1 cellular context compared by ENCODE assay signal in the genomic region with DNA sequence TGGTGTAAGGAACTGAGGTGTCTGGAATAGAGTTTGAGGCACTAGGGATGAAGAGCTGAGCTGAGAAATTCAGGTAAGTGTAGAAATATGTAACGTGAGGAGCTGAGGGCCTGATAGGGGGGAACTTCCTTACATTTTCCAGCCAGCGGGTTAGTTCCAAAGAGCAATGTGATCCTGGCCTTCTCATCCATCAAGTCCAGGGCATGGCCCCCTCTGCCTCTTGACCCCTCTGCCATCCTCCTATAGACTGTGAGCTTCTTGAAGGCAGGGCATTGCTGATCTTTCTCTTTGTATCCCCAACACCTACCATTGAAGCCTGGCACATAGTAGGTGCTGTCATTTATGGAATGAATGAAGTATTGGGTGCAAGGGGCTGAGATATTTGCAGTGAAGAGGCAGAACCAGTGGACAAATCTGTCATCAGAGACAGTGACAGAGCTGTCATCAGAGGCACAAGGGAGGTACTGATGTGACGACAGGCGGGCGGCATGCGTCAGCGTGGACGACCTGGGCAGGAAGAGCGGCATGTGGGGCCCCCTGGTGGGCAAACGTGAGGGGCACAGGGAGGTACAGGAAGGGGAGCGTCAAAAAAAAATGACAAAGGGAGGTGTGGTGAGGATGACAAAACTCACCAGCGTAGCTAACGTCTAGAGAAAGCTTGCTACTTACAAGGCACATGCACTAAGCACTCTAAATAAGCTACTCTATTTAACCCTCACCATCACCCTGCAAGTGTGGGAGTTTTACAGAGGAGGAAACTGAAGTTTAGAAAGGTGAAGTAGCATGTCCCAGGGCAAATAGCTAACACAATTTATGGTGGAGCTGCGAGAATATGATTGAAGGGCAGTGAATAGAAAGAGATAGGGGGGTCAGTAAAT.
TF ChIP-seq lines count a peak whose summit lies in the region.

No MANE protein-coding gene starts in this region.

TF ChIP-seq in HEK293, 187 proteins besides CTCF, POLR2A, EP300 and RAD21 (continued from another document and continues in another):
- TF ChIP-seq, protein P1, sequence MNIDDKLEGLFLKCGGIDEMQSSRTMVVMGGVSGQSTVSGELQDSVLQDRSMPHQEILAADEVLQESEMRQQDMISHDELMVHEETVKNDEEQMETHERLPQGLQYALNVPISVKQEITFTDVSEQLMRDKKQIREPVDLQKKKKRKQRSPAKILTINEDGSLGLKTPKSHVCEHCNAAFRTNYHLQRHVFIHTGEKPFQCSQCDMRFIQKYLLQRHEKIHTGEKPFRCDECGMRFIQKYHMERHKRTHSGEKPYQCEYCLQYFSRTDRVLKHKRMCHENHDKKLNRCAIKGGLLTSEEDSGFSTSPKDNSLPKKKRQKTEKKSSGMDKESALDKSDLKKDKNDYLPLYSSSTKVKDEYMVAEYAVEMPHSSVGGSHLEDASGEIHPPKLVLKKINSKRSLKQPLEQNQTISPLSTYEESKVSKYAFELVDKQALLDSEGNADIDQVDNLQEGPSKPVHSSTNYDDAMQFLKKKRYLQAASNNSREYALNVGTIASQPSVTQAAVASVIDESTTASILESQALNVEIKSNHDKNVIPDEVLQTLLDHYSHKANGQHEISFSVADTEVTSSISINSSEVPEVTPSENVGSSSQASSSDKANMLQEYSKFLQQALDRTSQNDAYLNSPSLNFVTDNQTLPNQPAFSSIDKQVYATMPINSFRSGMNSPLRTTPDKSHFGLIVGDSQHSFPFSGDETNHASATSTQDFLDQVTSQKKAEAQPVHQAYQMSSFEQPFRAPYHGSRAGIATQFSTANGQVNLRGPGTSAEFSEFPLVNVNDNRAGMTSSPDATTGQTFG (tag by site-specific recombination; IDR thresholded peaks at IDR 0.05; ENCODE audit: borderline replicate concordance), result no peak
- TF ChIP-seq ZSCAN16 (tag by site-specific recombination; IDR thresholded peaks at IDR 0.05) (no peak), ZNF660 (tag by site-specific recombination; IDR thresholded peaks at IDR 0.05) (peak; percentile 53; the same call in 1 of the 2 replicates), ZFP37 (tag by site-specific recombination; IDR thresholded peaks at IDR 0.05) (0 out of 2 replicates have a peak, but pooled peaks have one; percentile 37), MZF1 (tag by site-specific recombination; IDR thresholded peaks at IDR 0.05; ENCODE audit: borderline replicate concordance) (no peak; the same call in 1 of the 2 replicates), ZNF121 (tag by site-specific recombination; IDR thresholded peaks at IDR 0.05) (no peak), ZSCAN23 (tag by site-specific recombination; IDR thresholded peaks at IDR 0.05) (no peak), ZNF792 (tag by site-specific recombination; IDR thresholded peaks at IDR 0.05) (no peak), EGR2 (tag by site-specific recombination; IDR thresholded peaks at IDR 0.05; ENCODE audit: low read depth) (no peak), ZNF350 (tag by site-specific recombination; IDR thresholded peaks at IDR 0.05) (no peak), SP3 (tag by site-specific recombination; IDR thresholded peaks at IDR 0.05) (no peak), ZNF837 (tag by site-specific recombination; IDR thresholded peaks at IDR 0.05) (no peak), ZNF510 (tag by site-specific recombination; IDR thresholded peaks at IDR 0.05; ENCODE audit: insufficient replicate concordance) (no peak), ZBTB48 (tag by site-specific recombination; IDR thresholded peaks at IDR 0.05) (peak; percentile 46; the same call in 1 of the 2 replicates), ZNF266 (tag by site-specific recombination; IDR thresholded peaks at IDR 0.05; ENCODE audit: low read depth) (no peak), ZNF202 (tag by site-specific recombination; IDR thresholded peaks at IDR 0.05; ENCODE audit: borderline replicate concordance) (no peak), SALL2 (tag by site-specific recombination; IDR thresholded peaks at IDR 0.05; ENCODE audit: borderline replicate concordance) (no peak), ZNF777 (tag by site-specific recombination; IDR thresholded peaks at IDR 0.05; ENCODE audit: borderline replicate concordance) (no peak), ZNF416 (tag by site-specific recombination; IDR thresholded peaks at IDR 0.05) (no peak), ZNF747 (tag by site-specific recombination; IDR thresholded peaks at IDR 0.05) (no peak), ZNF677 (tag by site-specific recombination; IDR thresholded peaks at IDR 0.05) (no peak), ZBTB17 (tag by site-specific recombination; IDR thresholded peaks at IDR 0.05) (peak; percentile 71), ZNF302 (tag by site-specific recombination; IDR thresholded peaks at IDR 0.05; ENCODE audit: low read depth) (no peak), ZNF214 (tag by site-specific recombination; IDR thresholded peaks at IDR 0.05; ENCODE audit: borderline replicate concordance) (no peak), ZNF114 (tag by site-specific recombination; IDR thresholded peaks at IDR 0.05) (no peak), GLI2 (tag by site-specific recombination; IDR thresholded peaks at IDR 0.05; ENCODE audit: borderline replicate concordance, low read depth) (no peak; the same call in 1 of the 2 replicates), ZNF561 (tag by site-specific recombination; IDR thresholded peaks at IDR 0.05; ENCODE audit: borderline replicate concordance) (no peak), ZNF624 (tag by site-specific recombination; IDR thresholded peaks at IDR 0.05) (no peak), GLIS2 (tag by site-specific recombination; IDR thresholded peaks at IDR 0.05) (peak; percentile 76), ZNF433 (tag by site-specific recombination; IDR thresholded peaks at IDR 0.05; ENCODE audit: low read depth) (no peak), ZNF335 (tag by site-specific recombination; conservative IDR thresholded peaks at IDR 0.05) (0 out of 2 replicates have a peak, but pooled peaks have one; percentile 32), BCL11B (tag by site-specific recombination; IDR thresholded peaks at IDR 0.05; ENCODE audit: low read depth) (no peak), SP7 (tag by site-specific recombination; IDR thresholded peaks at IDR 0.05) (peak; percentile 88), ZNF585B (tag by site-specific recombination; IDR thresholded peaks at IDR 0.05) (no peak), ZNF501 (tag by site-specific recombination; IDR thresholded peaks at IDR 0.05) (peak; percentile 41; the same call in 1 of the 2 replicates)
- TF ChIP-seq, protein P2, sequence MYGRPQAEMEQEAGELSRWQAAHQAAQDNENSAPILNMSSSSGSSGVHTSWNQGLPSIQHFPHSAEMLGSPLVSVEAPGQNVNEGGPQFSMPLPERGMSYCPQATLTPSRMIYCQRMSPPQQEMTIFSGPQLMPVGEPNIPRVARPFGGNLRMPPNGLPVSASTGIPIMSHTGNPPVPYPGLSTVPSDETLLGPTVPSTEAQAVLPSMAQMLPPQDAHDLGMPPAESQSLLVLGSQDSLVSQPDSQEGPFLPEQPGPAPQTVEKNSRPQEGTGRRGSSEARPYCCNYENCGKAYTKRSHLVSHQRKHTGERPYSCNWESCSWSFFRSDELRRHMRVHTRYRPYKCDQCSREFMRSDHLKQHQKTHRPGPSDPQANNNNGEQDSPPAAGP (tag by site-specific recombination; IDR thresholded peaks at IDR 0.05), result peak; percentile 98
- TF ChIP-seq, protein P3, sequence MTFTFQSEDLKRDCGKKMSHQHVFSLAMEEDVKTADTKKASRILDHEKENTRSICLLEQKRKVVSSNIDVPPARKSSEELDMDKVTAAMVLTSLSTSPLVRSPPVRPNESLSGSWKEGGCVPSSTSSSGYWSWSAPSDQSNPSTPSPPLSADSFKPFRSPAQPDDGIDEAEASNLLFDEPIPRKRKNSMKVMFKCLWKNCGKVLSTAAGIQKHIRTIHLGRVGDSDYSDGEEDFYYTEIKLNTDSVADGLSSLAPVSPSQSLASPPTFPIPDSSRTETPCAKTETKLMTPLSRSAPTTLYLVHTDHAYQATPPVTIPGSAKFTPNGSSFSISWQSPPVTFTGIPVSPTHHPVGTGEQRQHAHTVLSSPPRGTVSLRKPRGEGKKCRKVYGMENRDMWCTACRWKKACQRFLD (tag by site-specific recombination; IDR thresholded peaks at IDR 0.05), result no peak
- TF ChIP-seq, protein P4, sequence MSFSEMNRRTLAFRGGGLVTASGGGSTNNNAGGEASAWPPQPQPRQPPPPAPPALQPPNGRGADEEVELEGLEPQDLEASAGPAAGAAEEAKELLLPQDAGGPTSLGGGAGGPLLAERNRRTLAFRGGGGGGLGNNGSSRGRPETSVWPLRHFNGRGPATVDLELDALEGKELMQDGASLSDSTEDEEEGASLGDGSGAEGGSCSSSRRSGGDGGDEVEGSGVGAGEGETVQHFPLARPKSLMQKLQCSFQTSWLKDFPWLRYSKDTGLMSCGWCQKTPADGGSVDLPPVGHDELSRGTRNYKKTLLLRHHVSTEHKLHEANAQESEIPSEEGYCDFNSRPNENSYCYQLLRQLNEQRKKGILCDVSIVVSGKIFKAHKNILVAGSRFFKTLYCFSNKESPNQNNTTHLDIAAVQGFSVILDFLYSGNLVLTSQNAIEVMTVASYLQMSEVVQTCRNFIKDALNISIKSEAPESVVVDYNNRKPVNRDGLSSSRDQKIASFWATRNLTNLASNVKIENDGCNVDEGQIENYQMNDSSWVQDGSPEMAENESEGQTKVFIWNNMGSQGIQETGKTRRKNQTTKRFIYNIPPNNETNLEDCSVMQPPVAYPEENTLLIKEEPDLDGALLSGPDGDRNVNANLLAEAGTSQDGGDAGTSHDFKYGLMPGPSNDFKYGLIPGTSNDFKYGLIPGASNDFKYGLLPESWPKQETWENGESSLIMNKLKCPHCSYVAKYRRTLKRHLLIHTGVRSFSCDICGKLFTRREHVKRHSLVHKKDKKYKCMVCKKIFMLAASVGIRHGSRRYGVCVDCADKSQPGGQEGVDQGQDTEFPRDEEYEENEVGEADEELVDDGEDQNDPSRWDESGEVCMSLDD (tag by site-specific recombination; IDR thresholded peaks at IDR 0.05), result peak; percentile 96
- TF ChIP-seq, protein P5, sequence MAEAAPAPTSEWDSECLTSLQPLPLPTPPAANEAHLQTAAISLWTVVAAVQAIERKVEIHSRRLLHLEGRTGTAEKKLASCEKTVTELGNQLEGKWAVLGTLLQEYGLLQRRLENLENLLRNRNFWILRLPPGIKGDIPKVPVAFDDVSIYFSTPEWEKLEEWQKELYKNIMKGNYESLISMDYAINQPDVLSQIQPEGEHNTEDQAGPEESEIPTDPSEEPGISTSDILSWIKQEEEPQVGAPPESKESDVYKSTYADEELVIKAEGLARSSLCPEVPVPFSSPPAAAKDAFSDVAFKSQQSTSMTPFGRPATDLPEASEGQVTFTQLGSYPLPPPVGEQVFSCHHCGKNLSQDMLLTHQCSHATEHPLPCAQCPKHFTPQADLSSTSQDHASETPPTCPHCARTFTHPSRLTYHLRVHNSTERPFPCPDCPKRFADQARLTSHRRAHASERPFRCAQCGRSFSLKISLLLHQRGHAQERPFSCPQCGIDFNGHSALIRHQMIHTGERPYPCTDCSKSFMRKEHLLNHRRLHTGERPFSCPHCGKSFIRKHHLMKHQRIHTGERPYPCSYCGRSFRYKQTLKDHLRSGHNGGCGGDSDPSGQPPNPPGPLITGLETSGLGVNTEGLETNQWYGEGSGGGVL (tag by site-specific recombination; IDR thresholded peaks at IDR 0.05), result no peak
- TF ChIP-seq, protein P6, sequence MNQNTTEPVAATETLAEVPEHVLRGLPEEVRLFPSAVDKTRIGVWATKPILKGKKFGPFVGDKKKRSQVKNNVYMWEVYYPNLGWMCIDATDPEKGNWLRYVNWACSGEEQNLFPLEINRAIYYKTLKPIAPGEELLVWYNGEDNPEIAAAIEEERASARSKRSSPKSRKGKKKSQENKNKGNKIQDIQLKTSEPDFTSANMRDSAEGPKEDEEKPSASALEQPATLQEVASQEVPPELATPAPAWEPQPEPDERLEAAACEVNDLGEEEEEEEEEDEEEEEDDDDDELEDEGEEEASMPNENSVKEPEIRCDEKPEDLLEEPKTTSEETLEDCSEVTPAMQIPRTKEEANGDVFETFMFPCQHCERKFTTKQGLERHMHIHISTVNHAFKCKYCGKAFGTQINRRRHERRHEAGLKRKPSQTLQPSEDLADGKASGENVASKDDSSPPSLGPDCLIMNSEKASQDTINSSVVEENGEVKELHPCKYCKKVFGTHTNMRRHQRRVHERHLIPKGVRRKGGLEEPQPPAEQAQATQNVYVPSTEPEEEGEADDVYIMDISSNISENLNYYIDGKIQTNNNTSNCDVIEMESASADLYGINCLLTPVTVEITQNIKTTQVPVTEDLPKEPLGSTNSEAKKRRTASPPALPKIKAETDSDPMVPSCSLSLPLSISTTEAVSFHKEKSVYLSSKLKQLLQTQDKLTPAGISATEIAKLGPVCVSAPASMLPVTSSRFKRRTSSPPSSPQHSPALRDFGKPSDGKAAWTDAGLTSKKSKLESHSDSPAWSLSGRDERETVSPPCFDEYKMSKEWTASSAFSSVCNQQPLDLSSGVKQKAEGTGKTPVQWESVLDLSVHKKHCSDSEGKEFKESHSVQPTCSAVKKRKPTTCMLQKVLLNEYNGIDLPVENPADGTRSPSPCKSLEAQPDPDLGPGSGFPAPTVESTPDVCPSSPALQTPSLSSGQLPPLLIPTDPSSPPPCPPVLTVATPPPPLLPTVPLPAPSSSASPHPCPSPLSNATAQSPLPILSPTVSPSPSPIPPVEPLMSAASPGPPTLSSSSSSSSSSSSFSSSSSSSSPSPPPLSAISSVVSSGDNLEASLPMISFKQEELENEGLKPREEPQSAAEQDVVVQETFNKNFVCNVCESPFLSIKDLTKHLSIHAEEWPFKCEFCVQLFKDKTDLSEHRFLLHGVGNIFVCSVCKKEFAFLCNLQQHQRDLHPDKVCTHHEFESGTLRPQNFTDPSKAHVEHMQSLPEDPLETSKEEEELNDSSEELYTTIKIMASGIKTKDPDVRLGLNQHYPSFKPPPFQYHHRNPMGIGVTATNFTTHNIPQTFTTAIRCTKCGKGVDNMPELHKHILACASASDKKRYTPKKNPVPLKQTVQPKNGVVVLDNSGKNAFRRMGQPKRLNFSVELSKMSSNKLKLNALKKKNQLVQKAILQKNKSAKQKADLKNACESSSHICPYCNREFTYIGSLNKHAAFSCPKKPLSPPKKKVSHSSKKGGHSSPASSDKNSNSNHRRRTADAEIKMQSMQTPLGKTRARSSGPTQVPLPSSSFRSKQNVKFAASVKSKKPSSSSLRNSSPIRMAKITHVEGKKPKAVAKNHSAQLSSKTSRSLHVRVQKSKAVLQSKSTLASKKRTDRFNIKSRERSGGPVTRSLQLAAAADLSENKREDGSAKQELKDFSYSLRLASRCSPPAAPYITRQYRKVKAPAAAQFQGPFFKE (tag by site-specific recombination; IDR thresholded peaks at IDR 0.05; ENCODE audit: borderline replicate concordance), result no peak
- TF ChIP-seq, protein P7, sequence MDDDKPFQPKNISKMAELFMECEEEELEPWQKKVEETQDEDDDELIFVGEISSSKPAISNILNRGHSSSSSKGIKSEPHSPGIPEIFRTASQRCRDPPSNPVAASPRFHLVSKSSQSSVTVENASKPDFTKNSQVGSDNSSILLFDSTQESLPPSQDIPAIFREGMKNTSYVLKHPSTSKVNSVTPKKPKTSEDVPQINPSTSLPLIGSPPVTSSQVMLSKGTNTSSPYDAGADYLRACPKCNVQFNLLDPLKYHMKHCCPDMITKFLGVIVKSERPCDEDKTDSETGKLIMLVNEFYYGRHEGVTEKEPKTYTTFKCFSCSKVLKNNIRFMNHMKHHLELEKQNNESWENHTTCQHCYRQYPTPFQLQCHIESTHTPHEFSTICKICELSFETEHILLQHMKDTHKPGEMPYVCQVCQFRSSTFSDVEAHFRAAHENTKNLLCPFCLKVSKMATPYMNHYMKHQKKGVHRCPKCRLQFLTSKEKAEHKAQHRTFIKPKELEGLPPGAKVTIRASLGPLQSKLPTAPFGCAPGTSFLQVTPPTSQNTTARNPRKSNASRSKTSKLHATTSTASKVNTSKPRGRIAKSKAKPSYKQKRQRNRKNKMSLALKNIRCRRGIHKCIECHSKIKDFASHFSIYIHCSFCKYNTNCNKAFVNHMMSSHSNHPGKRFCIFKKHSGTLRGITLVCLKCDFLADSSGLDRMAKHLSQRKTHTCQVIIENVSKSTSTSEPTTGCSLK (tag by site-specific recombination; IDR thresholded peaks at IDR 0.05), result no peak
